Comparison of ENCODE assay signal across 8 cellular contexts in the genomic region with DNA sequence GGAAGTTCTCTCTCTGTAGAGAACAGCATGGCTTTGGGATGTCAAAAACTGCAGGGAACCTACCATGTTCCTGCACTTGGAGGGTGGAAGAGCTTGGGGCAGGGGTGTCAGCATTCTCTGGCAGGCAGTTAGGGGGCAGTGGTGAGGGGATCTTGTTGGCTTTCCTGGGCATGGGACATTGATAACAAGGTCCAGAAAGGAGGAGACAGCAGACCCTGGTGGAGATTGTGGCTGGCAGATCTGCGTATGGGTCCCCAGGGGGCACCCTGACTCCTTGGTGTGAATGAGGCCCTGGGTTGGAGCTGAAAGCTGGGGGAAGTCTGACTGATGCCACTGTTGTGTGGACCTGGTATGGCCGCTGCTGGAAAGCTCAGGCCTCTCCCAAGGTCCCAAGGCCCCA. TPM values are rescaled to one million over a fixed set of nuclear protein-coding genes. Genes with fewer than 3 reads are reported as not detected.
DNase-seq lines count a peak whose midpoint lies in the region; ATAC-seq and TF ChIP-seq lines count a peak whose summit lies in the region.

No MANE protein-coding gene starts in this region.

- H3K27ac ChIP-seq in H9 (ENCODE audit: insufficient read length, low read depth, low read length) (no peak overlapping the region), iPS DF 6.9 (ENCODE audit: low read length) (no peak overlapping the region), uterus (no peak overlapping the region), smooth muscle cell (ENCODE audit: low read depth) (no peak overlapping the region)

- WGBS in H9 (ENCODE audit: extremely low coverage, insufficient read length, low lambda C conversion rate), result no CpG with 5 or more reads among the region's 2 CpGs
- WGBS in iPS DF 6.9 (ENCODE audit: insufficient coverage, insufficient read length), result no CpG with 5 or more reads among the region's 2 CpGs
- 96% methylated on average over 2 of the region's 2 CpGs for WGBS in smooth muscle cell (ENCODE audit: low lambda C conversion rate)

- H4K91ac ChIP-seq in H9 (ENCODE audit: insufficient read length, low read depth, low read length), result no peak overlapping the region

- H2AFZ ChIP-seq in H9 (ENCODE audit: low read length) (no peak overlapping the region), smooth muscle cell (ENCODE audit: low read depth) (no peak overlapping the region)

- no peak overlapping the region for H2BK12ac ChIP-seq in H9 (ENCODE audit: insufficient read length, low read depth, low read length)

- no peak overlapping the region for H3K4me2 ChIP-seq in H9 (ENCODE audit: insufficient read depth, insufficient read length, low read length)
- no peak overlapping the region for H3K4me2 ChIP-seq in smooth muscle cell

- H3K23ac ChIP-seq in H9 (ENCODE audit: insufficient read length, low read depth, low read length), result no peak overlapping the region

- H3K9ac ChIP-seq in H9 (ENCODE audit: extremely low read depth, insufficient read length, low read length), result no peak overlapping the region
- H3K9ac ChIP-seq in smooth muscle cell (ENCODE audit: low read depth), result no peak overlapping the region

- H3K4me1 ChIP-seq in H9 (ENCODE audit: insufficient read depth, low read length) (no peaks in the 10 kb centered on the region), iPS DF 6.9 (ENCODE audit: control insufficient read depth, insufficient read depth, low read length) (no peaks in the 10 kb centered on the region), uterus (no peaks in the 10 kb centered on the region), smooth muscle cell (ENCODE audit: low read depth) (no peaks in the 10 kb centered on the region)

- H3K4ac ChIP-seq in H9 (ENCODE audit: low read depth, low read length), result no peak overlapping the region

- H3K79me1 ChIP-seq in H9 (ENCODE audit: insufficient read depth, low read depth, low read length, poor library complexity, severe bottlenecking), result no peaks in the 10 kb centered on the region

- H3K36me3 Mint-ChIP-seq in Calu3 (ENCODE audit: insufficient read depth, unreplicated experiment) (no peaks in the 10 kb centered on the region), H9 (ENCODE audit: insufficient read depth in 1 of 3, low read depth in 3 of 3) (no peaks in the 10 kb centered on the region)

- intact Hi-C loops in Calu3 (cut with micrococcal nuclease; ENCODE audit: unreplicated experiment), result loop anchor here (5.0 kb wide), 1 partner anchor 219 kb away; no protein-coding TSS in a partner anchor
- intact Hi-C loops in uterus (cut with DNase I; ENCODE audit: low total_unique reads), result no loop called here

- no peak overlapping the region for H3K4me3 Mint-ChIP-seq in Calu3 (ENCODE audit: low read depth, unreplicated experiment)
- no peak overlapping the region; a peak in 1 of 5 replicates for H3K4me3 Mint-ChIP-seq in H9

- no peak overlapping the region for H3K56ac ChIP-seq in H9 (ENCODE audit: insufficient read length, low read depth, low read length)

- H3K27me3 ChIP-seq in H9 (ENCODE audit: insufficient read depth, low read length), result no peaks in the 10 kb centered on the region
- H3K27me3 ChIP-seq in iPS DF 6.9 (ENCODE audit: control insufficient read depth, insufficient read depth, low read length), result no peaks in the 10 kb centered on the region
- no peaks in the 10 kb centered on the region for H3K27me3 ChIP-seq in uterus
- H3K27me3 ChIP-seq in smooth muscle cell (ENCODE audit: low read depth), result peaks cover 15% of the 10 kb centered on the region

- H3K79me2 ChIP-seq in H9 (ENCODE audit: insufficient read depth, low read length) (no peaks in the 10 kb centered on the region), smooth muscle cell (ENCODE audit: low read depth) (no peaks in the 10 kb centered on the region)

- no peak overlapping the region for H3T11ph ChIP-seq in H9 (ENCODE audit: low read length)

- no peaks in the 10 kb centered on the region for H3K23me2 ChIP-seq in H9 (ENCODE audit: insufficient read length, low read depth, low read length, poor library complexity, severe bottlenecking)

- no peaks in the 10 kb centered on the region for H3K9me3 Mint-ChIP-seq in Calu3 (ENCODE audit: low read depth, unreplicated experiment)
- peaks cover 4 to 8% of the 10 kb centered on the region in 2 experiments for H3K9me3 Mint-ChIP-seq in H9

- no peak for ATAC-seq in GM21786 (IDR thresholded peaks at IDR 0.05; ENCODE audit: unreplicated experiment)

- no peak overlapping the region for H3K4me3 ChIP-seq in iPS DF 6.9 (ENCODE audit: low read length)
- no peak overlapping the region for H3K4me3 ChIP-seq in uterus
- no peak overlapping the region for H3K4me3 ChIP-seq in smooth muscle cell

- no peaks in the 10 kb centered on the region for H3F3A ChIP-seq in smooth muscle cell (ENCODE audit: low read depth)

- no TSS peak for BruUV-seq in Calu3 (replicated peaks; lab: Mats Ljungman, UMichigan)

- H2BK15ac ChIP-seq in H9 (ENCODE audit: low read depth, low read length), result no peak overlapping the region

- CTCF ChIA-PET in Calu3 (lab: Charles Lee), result interaction anchor here (1.0 to 1.4 kb wide), 3 partner anchors 10 to 217 kb away, joined by 3 to 8 read pairs (median 3); no protein-coding TSS in a partner anchor

- H3K14ac ChIP-seq in H9 (ENCODE audit: insufficient read depth, low read length), result no peak overlapping the region

- peak; percentile 46 for DNase-seq in Calu3
- peak; percentile 79 for DNase-seq in H9
- DNase-seq in SW480 (ENCODE audit: low spot score), result peak; percentile 56
- DNase-seq in iPS DF 6.9 (ENCODE audit: low read depth, low spot score), result peak; percentile 41
- no peak for DNase-seq in uterus
- no peak for DNase-seq in smooth muscle cell (lab: John Stamatoyannopoulos, UW; ENCODE audit: unreplicated experiment)
- DNase-seq in DMS79 (lab: John Stamatoyannopoulos, UW), result no peak

- peaks cover 39% of the 10 kb centered on the region for H3K27me3 Mint-ChIP-seq in Calu3 (ENCODE audit: unreplicated experiment)
- peaks cover 7% of the 10 kb centered on the region; the same call in 1 of the 2 replicates for H3K27me3 Mint-ChIP-seq in H9 (ENCODE audit: low read depth)

- H4K8ac ChIP-seq in H9 (replicated peaks; ENCODE audit: insufficient read length, low read depth, low read length), result no peak overlapping the region

- no peaks in the 10 kb centered on the region for H3K36me3 ChIP-seq in iPS DF 6.9 (ENCODE audit: control insufficient read depth, insufficient read depth, low read length)
- no peaks in the 10 kb centered on the region for H3K36me3 ChIP-seq in uterus
- H3K36me3 ChIP-seq in smooth muscle cell (ENCODE audit: low read depth), result no peaks in the 10 kb centered on the region

- no peak overlapping the region for H4K5ac ChIP-seq in H9 (ENCODE audit: insufficient read length, low read depth, low read length)

- H2BK120ac ChIP-seq in H9 (ENCODE audit: low read depth, low read length, poor library complexity, severe bottlenecking), result no peak overlapping the region

- no peak overlapping the region for H2BK20ac ChIP-seq in H9 (ENCODE audit: low read depth, low read length, poor library complexity, severe bottlenecking)

- no peaks in the 10 kb centered on the region for H3K9me3 ChIP-seq in H9 (ENCODE audit: control insufficient read depth, low read depth, low read length)
- H3K9me3 ChIP-seq in iPS DF 6.9 (ENCODE audit: control insufficient read depth, insufficient read depth, low read length), result no peaks in the 10 kb centered on the region
- H3K9me3 ChIP-seq in uterus, result no peaks in the 10 kb centered on the region
- H3K9me3 ChIP-seq in smooth muscle cell (replicated peaks; ENCODE audit: low read depth), result no peaks in the 10 kb centered on the region

- H3K4me1 Mint-ChIP-seq in Calu3 (ENCODE audit: low read depth, unreplicated experiment), result no peaks in the 10 kb centered on the region
- peaks cover 3 to 9% of the 10 kb centered on the region in 2 experiments; a peak in 3 of 4 replicates for H3K4me1 Mint-ChIP-seq in H9

- no peak overlapping the region for H3K18ac ChIP-seq in H9 (ENCODE audit: insufficient read length, low read depth, low read length)

- H3K27ac Mint-ChIP-seq in Calu3 (ENCODE audit: unreplicated experiment), result no peak overlapping the region
- no peak overlapping the region for H3K27ac Mint-ChIP-seq in H9

- H2BK5ac ChIP-seq in H9 (ENCODE audit: insufficient read length, low read length), result no peak overlapping the region

- TF ChIP-seq POLR2A in uterus (IDR thresholded peaks at IDR 0.05), result no peak

- peak; percentile 69 for TF ChIP-seq CTCF in Calu3 (IDR thresholded peaks at IDR 0.05; ENCODE audit: unreplicated experiment)
- TF ChIP-seq CTCF in H9 (conservative IDR thresholded peaks at IDR 0.05), result peak; percentile 72
- TF ChIP-seq CTCF in uterus (IDR thresholded peaks at IDR 0.05), result no peak
- no peak for TF ChIP-seq CTCF in smooth muscle cell (IDR thresholded peaks at IDR 0.05; ENCODE audit: borderline replicate concordance, insufficient read depth, poor library complexity, severe bottlenecking)

- H2AK5ac ChIP-seq in H9 (ENCODE audit: insufficient read length, low read length), result no peak overlapping the region

- H4K20me1 ChIP-seq in H9 (ENCODE audit: control insufficient read depth, insufficient read depth, insufficient read length) (no peaks in the 10 kb centered on the region), smooth muscle cell (ENCODE audit: low read depth) (no peaks in the 10 kb centered on the region)

RNA-seq across cellular contexts. Expression of a gene that starts 22.9 kb away (rescaled TPM):
- total RNA-seq in Calu3 (2022) (0.12 TPM in 1 of 2 replicates, not detected in the other), H9 (2021) (0.17 and 0.24 TPM in 2 replicates), uterus (1 to 10 TPM in 1 of 4 donors, under 1 TPM in 1, not detected in 2; 0.40 to 1.1 TPM), smooth muscle cell (not detected in 2 replicates)
- polyA plus RNA-seq in smooth muscle cell, result not detected in 2 replicates

Comparison
In these comparisons a context has a peak if more than half of its experiments do, and no peak if none do; other contexts are left out.
1. DNase-seq: peak in Calu3 (single experiment), H9 (single experiment), SW480 (single experiment) and iPS DF 6.9 (single experiment); none in uterus (0 of 2), smooth muscle cell (single experiment) and DMS79 (single experiment).
2. CTCF ChIP-seq: peak in Calu3 (single experiment) and H9 (single experiment); none in uterus (0 of 4) and smooth muscle cell (single experiment).